Comparison of ENCODE assay signal across 9 cellular contexts in the genomic region with DNA sequence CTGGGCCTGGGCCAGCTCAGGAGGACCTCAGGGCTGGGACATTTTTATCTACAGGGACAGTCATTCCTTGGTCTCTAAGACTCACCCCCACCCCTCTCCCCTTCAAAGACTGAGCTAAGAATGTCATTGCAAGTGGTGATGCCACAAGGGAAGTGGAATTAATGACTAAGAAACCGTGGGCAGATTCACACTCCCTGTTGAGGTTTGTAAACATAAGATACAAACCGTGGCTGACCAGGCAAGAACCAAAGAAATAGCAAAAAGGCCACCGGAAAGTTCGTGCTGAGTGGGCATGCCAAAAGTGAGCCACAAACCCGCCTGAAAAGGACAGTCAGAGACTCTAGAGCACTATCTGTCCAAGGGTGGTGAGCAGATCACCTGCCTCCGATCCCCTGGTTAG. TPM values are rescaled to one million over a fixed set of nuclear protein-coding genes. Genes with fewer than 3 reads are reported as not detected.
DNase-seq lines count a peak whose midpoint lies in the region; ATAC-seq and TF ChIP-seq lines count a peak whose summit lies in the region.
"Had no signal": no experiment of that assay in that cellular context is flagged by ENCODE, and none has a peak within 500 bp of the region (broad histone marks: within the 10 kb centered on the region; RNA-seq: fewer than 3 reads in every experiment).

No MANE protein-coding gene starts in this region.

- H3K36me3 ChIP-seq in heart left ventricle (no peaks in the 10 kb centered on the region), right lobe of liver (no peaks in the 10 kb centered on the region), transverse colon (no peaks in the 10 kb centered on the region)

- H3K4me1 Mint-ChIP-seq in activated T-helper 2 cell treated with anti-CD3 and anti-CD28 coated beads, Interferon-gamma antibody, Interleukin-2, Interleukin-4, amounts not matched to agents 10 μg/mL and 5 μg/mL and 100 μg/mL, durations not matched to agents 14 hours and 24 hours and 36 hours (ENCODE audit: low read depth): peaks cover 9% of the 10 kb centered on the region
- peaks cover 0 to 3% (median 0%) of the 10 kb centered on the region in 4 donors for H3K4me1 Mint-ChIP-seq in naive thymus-derived CD8-positive, alpha-beta T cell

- H3K27ac Mint-ChIP-seq in activated T-helper 2 cell treated with anti-CD3 and anti-CD28 coated beads, Interferon-gamma antibody, Interleukin-2, Interleukin-4, amounts not matched to agents 10 μg/mL and 5 μg/mL and 100 μg/mL, durations not matched to agents 14 hours and 24 hours and 36 hours: peak overlapping the region; percentile 68
- no peak overlapping the region for H3K27ac Mint-ChIP-seq in naive thymus-derived CD8-positive, alpha-beta T cell

- in situ Hi-C loops in transverse colon (cut with MboI; ENCODE audit: low pct_ligation_motif_present in 1 of 4, low pct_unique_long_range_greater_than_20kb in 1 of 4, low sequenced_read_pairs in 3 of 4): no loop called here

- H3K36me3 Mint-ChIP-seq in activated T-helper 2 cell treated with anti-CD3 and anti-CD28 coated beads, Interferon-gamma antibody, Interleukin-2, Interleukin-4, amounts not matched to agents 10 μg/mL and 5 μg/mL and 100 μg/mL, durations not matched to agents 14 hours and 24 hours and 36 hours (ENCODE audit: low read depth): no peaks in the 10 kb centered on the region
- H3K36me3 Mint-ChIP-seq in naive thymus-derived CD8-positive, alpha-beta T cell: no peaks in the 10 kb centered on the region

- TF ChIP-seq CTCF in heart left ventricle (IDR thresholded peaks at IDR 0.05): no peak
- no peak for TF ChIP-seq CTCF in right lobe of liver (IDR thresholded peaks at IDR 0.05)
- TF ChIP-seq CTCF in transverse colon (IDR thresholded peaks at IDR 0.05): no peak

- 33 to 53% (median 49%) methylated on average over 6 of the region's 6 CpGs for whole genome bisulfite sequencing in heart left ventricle, 4 donors
- 37% methylated on average over 5 of the region's 6 CpGs for WGBS in right lobe of liver (ENCODE audit: insufficient coverage, low coverage, low lambda C conversion rate, missing lambda C conversion rate)
- WGBS in transverse colon (ENCODE audit: low coverage in 1 of 2), 2 donors: 40 to 60% methylated on average over 2 to 6 of the region's 6 CpGs

- DNase-seq in heart left ventricle (peak in 1 of 5 donors; percentile 26), cardiac septum (ENCODE audit: low spot score) (no peak), right lobe of liver (no peak), transverse colon (no peak), superior temporal gyrus (ENCODE audit: extremely low spot score) (no peak)
- DNase-seq in activated T-helper 2 cell treated with anti-CD3 and anti-CD28 coated beads, Interferon-gamma antibody, Interleukin-2, Interleukin-4, amounts not matched to agents 10 μg/mL and 5 μg/mL and 100 μg/mL, durations not matched to agents 14 hours and 24 hours and 36 hours (ENCODE audit: low spot score): no peak
- no peak for DNase-seq in naive thymus-derived CD8-positive, alpha-beta T cell
- DNase-seq: left cardiac atrium had no signal

- intact Hi-C loops in heart left ventricle (cut with DNase I): no loop called here
- intact Hi-C loops in cardiac septum (cut with DNase I): no loop called here
- intact Hi-C loops in activated T-helper 2 cell treated with anti-CD3 and anti-CD28 coated beads, Interferon-gamma antibody, Interleukin-2, Interleukin-4, amounts not matched to agents 10 μg/mL and 5 μg/mL and 100 μg/mL, durations not matched to agents 14 hours and 24 hours and 36 hours (cut with micrococcal nuclease): no loop called here
- intact Hi-C loops in right lobe of liver (cut with DNase I): no loop called here
- intact Hi-C loops in transverse colon (cut with DNase I; ENCODE audit: low total_unique reads): no loop called here

- H3K27me3 ChIP-seq in heart left ventricle (no peaks in the 10 kb centered on the region), right lobe of liver (no peaks in the 10 kb centered on the region), transverse colon (no peaks in the 10 kb centered on the region)

- peaks cover 26% of the 10 kb centered on the region for H3K27me3 Mint-ChIP-seq in activated T-helper 2 cell treated with anti-CD3 and anti-CD28 coated beads, Interferon-gamma antibody, Interleukin-2, Interleukin-4, amounts not matched to agents 10 μg/mL and 5 μg/mL and 100 μg/mL, durations not matched to agents 14 hours and 24 hours and 36 hours (ENCODE audit: low read depth)
- H3K27me3 Mint-ChIP-seq in naive thymus-derived CD8-positive, alpha-beta T cell: peaks cover 4 to 45% (median 20%) of the 10 kb centered on the region in 5 donors

- TF ChIP-seq POLR2A in heart left ventricle (IDR thresholded peaks at IDR 0.05) (no peak), right lobe of liver (IDR thresholded peaks at IDR 0.05) (no peak), transverse colon (IDR thresholded peaks at IDR 0.05) (no peak)

- H3K4me1 ChIP-seq in heart left ventricle (peaks cover 26 to 100% (median 87%) of the 10 kb centered on the region in 12 donors), right lobe of liver (peaks cover 0 to 56% (median 24%) of the 10 kb centered on the region in 4 donors), transverse colon (peaks cover 11 to 56% (median 28%) of the 10 kb centered on the region in 4 donors)

- POLR2A ChIA-PET in naive thymus-derived CD8-positive, alpha-beta T cell (lab: Charles Lee): no interaction called here

- H3K9me3 ChIP-seq in heart left ventricle (no peaks in the 10 kb centered on the region), right lobe of liver (no peaks in the 10 kb centered on the region), transverse colon (no peaks in the 10 kb centered on the region)

- H3K27ac ChIP-seq in heart left ventricle (peak overlapping the region; percentile 30 to 99 (median 75)), right lobe of liver (peak overlapping the region in 2 of 3 donors; percentile 69 to 79), transverse colon (peak overlapping the region; percentile 57 to 71 (median 61))

- no peak for TF ChIP-seq EP300 in transverse colon (IDR thresholded peaks at IDR 0.05; ENCODE audit: low read depth)

- H3K4me3 Mint-ChIP-seq in activated T-helper 2 cell treated with anti-CD3 and anti-CD28 coated beads, Interferon-gamma antibody, Interleukin-2, Interleukin-4, amounts not matched to agents 10 μg/mL and 5 μg/mL and 100 μg/mL, durations not matched to agents 14 hours and 24 hours and 36 hours (ENCODE audit: low read depth): no peak overlapping the region
- H3K4me3 Mint-ChIP-seq in naive thymus-derived CD8-positive, alpha-beta T cell: no peak overlapping the region

- ATAC-seq in heart left ventricle (no peak), right lobe of liver (peak in 2 of 4 donors; percentile 2 to 8), GM19035 (IDR thresholded peaks at IDR 0.05; ENCODE audit: unreplicated experiment) (no peak)
- no peak for ATAC-seq in naive thymus-derived CD8-positive, alpha-beta T cell

- H3K9me3 Mint-ChIP-seq in activated T-helper 2 cell treated with anti-CD3 and anti-CD28 coated beads, Interferon-gamma antibody, Interleukin-2, Interleukin-4, amounts not matched to agents 10 μg/mL and 5 μg/mL and 100 μg/mL, durations not matched to agents 14 hours and 24 hours and 36 hours: no peaks in the 10 kb centered on the region
- H3K9me3 Mint-ChIP-seq in naive thymus-derived CD8-positive, alpha-beta T cell: no peaks in the 10 kb centered on the region

- H3K4me3 ChIP-seq in heart left ventricle: no peak overlapping the region
- no peak overlapping the region for H3K4me3 ChIP-seq in right lobe of liver
- no peak overlapping the region for H3K4me3 ChIP-seq in transverse colon

RNA-seq across cellular contexts. Expression of a gene that starts 25.7 kb away (rescaled TPM):
- 10 to 100 TPM; 34.7 to 50.7 (median 39.8) TPM for total RNA-seq in heart left ventricle
- polyA plus RNA-seq in heart left ventricle: 10 to 100 TPM; 10.5 to 21.5 TPM
- 66.8 TPM for total RNA-seq in cardiac septum
- total RNA-seq in activated T-helper 2 cell treated with anti-CD3 and anti-CD28 coated beads, Interferon-gamma antibody, Interleukin-2, Interleukin-4, amounts not matched to agents 10 μg/mL and 5 μg/mL and 100 μg/mL, durations not matched to agents 14 hours and 24 hours and 36 hours: 0.02 and 0.11 TPM in 2 replicates
- 10 to 100 TPM in 1 of 6 experiments, 1 to 10 TPM in 5; 2.0 to 11.0 (median 3.5) TPM for total RNA-seq in right lobe of liver
- 10 to 100 TPM in 1 of 4 donors, 1 to 10 TPM in 2, under 1 TPM in 1; 0.75 to 14.7 (median 3.5) TPM for total RNA-seq in transverse colon
- total RNA-seq in naive thymus-derived CD8-positive, alpha-beta T cell: not detected
- under 1 TPM in 1 of 3 donors, not detected in 2; 0.08 TPM for polyA plus RNA-seq in naive thymus-derived CD8-positive, alpha-beta T cell
